In genomic region chr16:18789850-18790706, GRCh38 we compare ENCODE assay signal across 8 cellular contexts. TPM values are rescaled to one million over a fixed set of nuclear protein-coding genes. Genes with fewer than 3 reads are reported as not detected.
A peak's percentile ranks its signal among the peaks of the same experiment; 100 is the strongest.
DNase-seq lines count a peak whose midpoint lies in the region; ATAC-seq, FAIRE-seq and TF ChIP-seq lines count a peak whose summit lies in the region.

TSS of gene RPS15A (minus strand) at chr16:18790334. CDS start at chr16:18789113, 1,221 bp downstream.

- intact Hi-C loops in left ventricle myocardium superior (cut with micrococcal nuclease), result loop anchor here (10.0 kb wide), 1 partner anchor 285 kb away; no protein-coding TSS in a partner anchor
- intact Hi-C loops in psoas muscle (cut with DNase I), result loop anchor here in 1 of 2 donors (5.0 kb wide), 1 partner anchor 172 kb away; no protein-coding TSS in a partner anchor

- TF ChIP-seq CTCF in psoas muscle (IDR thresholded peaks at IDR 0.05), result no peak

- peak within 1 kb of the TSS; percentile 94 for H3K4me3 ChIP-seq in psoas muscle

- FAIRE-seq in urothelium cell line (lab: Jason Lieb, UNC), result no peak

- H3K27me3 ChIP-seq in psoas muscle (ENCODE audit: insufficient read depth in 3 of 3, low read length in 2 of 3), result no peaks in the 10 kb centered on the region

- H3K4me1 ChIP-seq in psoas muscle, result peaks cover 37% of the 10 kb centered on the region

- H3K9me3 ChIP-seq in psoas muscle, result no peaks in the 10 kb centered on the region

- peaks cover 17 to 77% of the 10 kb centered on the region in 2 donors for H3K36me3 ChIP-seq in psoas muscle (ENCODE audit: insufficient read depth in 1 of 2, low read depth in 1 of 2)

- DNase-seq in NCI-H187 (lab: John Stamatoyannopoulos, UW) (peak; percentile 58 to 66), T-helper 2 cell (peak; percentile 75 to 99 (median 90)), left ventricle myocardium superior (peak; percentile 93), psoas muscle (peak; percentile 92 to 96), urothelium cell line (ENCODE audit: low spot score) (peak; percentile 95)

- peak within 1 kb of the TSS; percentile 20 for H3K27ac ChIP-seq in angular gyrus (ENCODE audit: low read depth, low read length)
- peak within 1 kb of the TSS; percentile 93 for H3K27ac ChIP-seq in psoas muscle

- ATAC-seq in GM18498 (IDR thresholded peaks at IDR 0.05; ENCODE audit: unreplicated experiment), result peak; percentile 89
- peak; percentile 78 for ATAC-seq in HG02938 (IDR thresholded peaks at IDR 0.05; ENCODE audit: unreplicated experiment)
- ATAC-seq in left ventricle myocardium superior, result peak; percentile 99
- peak; percentile 94 to 98 (median 96) for ATAC-seq in psoas muscle

- 1 to 4% (median 3%) methylated on average over 56 to 60 of the region's 60 CpGs for WGBS in psoas muscle, 3 donors

RNA-seq across cellular contexts. Expression of gene RPS15A, which starts in this region (rescaled TPM):
- total RNA-seq in left ventricle myocardium superior (683 TPM), psoas muscle (1,000 to 10,000 TPM in 2 of 4 donors, 100 to 1,000 TPM in 2; 822 to 1,272 (median 1,015) TPM)
- polyA plus RNA-seq in psoas muscle, result 1,000 to 10,000 TPM; 2,392 to 3,567 (median 3,085) TPM

Comparison
In these comparisons a context has a peak if more than half of its experiments do, and no peak if none do; other contexts are left out.
1. Peak in every context shown above with its lines: DNase-seq, ATAC-seq, H3K4me3 ChIP-seq and H3K27ac ChIP-seq.